In genomic region chr1:211634461-211634860, GRCh38 we compare ENCODE assay signal across 16 cellular contexts. TPM values are rescaled to one million over a fixed set of nuclear protein-coding genes. Genes with fewer than 3 reads are reported as not detected.
DNase-seq lines count a peak whose midpoint lies in the region; ATAC-seq and TF ChIP-seq lines count a peak whose summit lies in the region.
"Had no signal": no experiment of that assay in that cellular context is flagged by ENCODE, and none has a peak within 500 bp of the region (broad histone marks: within the 10 kb centered on the region; RNA-seq: fewer than 3 reads in every experiment).

No MANE protein-coding gene starts in this region.

- ATAC-seq in Right ventricle myocardium inferior (no peak), sciatic nerve (no peak), psoas muscle (no peak), HG03095 (IDR thresholded peaks at IDR 0.05; ENCODE audit: unreplicated experiment) (no peak)
- ATAC-seq in naive thymus-derived CD8-positive, alpha-beta T cell: no peak
- ATAC-seq: GM23338 had no signal

- H3K4me1 Mint-ChIP-seq in chondrocyte (ENCODE audit: low read depth): peaks cover 59% of the 10 kb centered on the region
- peaks cover 0 to 2% (median 0%) of the 10 kb centered on the region in 4 donors for H3K4me1 Mint-ChIP-seq in naive thymus-derived CD8-positive, alpha-beta T cell
- H3K4me1 Mint-ChIP-seq: CD8-positive, alpha-beta memory T cell had no signal

- DNase-seq in Right ventricle myocardium inferior (ENCODE audit: missing footprints) (peak; percentile 27), right atrium auricular region (ENCODE audit: low spot score) (no peak), chondrocyte (ENCODE audit: low spot score) (peak; percentile 25), sciatic nerve (ENCODE audit: low spot score) (peak; percentile 22), psoas muscle (no peak)
- no peak for DNase-seq in naive thymus-derived CD8-positive, alpha-beta T cell
- DNase-seq: 8988T; AML-193; Caco-2; CD8-positive, alpha-beta memory T cell; DND-41; GDM1; H7 had no signal

- no peak overlapping the region for H3K27ac Mint-ChIP-seq in chondrocyte (ENCODE audit: unreplicated experiment)
- H3K27ac Mint-ChIP-seq in naive thymus-derived CD8-positive, alpha-beta T cell: no peak overlapping the region
- H3K27ac Mint-ChIP-seq: GM23338 had no signal

- H3K9me3 ChIP-seq in right atrium auricular region: no peaks in the 10 kb centered on the region
- no peaks in the 10 kb centered on the region for H3K9me3 ChIP-seq in psoas muscle
- H3K9me3 ChIP-seq: BLaER1, Caco-2 had no signal

- TF ChIP-seq CTCF in right atrium auricular region (IDR thresholded peaks at IDR 0.05) (no peak), chondrocyte (IDR thresholded peaks at IDR 0.05) (no peak), psoas muscle (IDR thresholded peaks at IDR 0.05) (no peak)

- no peaks in the 10 kb centered on the region for H3K27me3 Mint-ChIP-seq in chondrocyte (ENCODE audit: low read depth)
- H3K27me3 Mint-ChIP-seq in naive thymus-derived CD8-positive, alpha-beta T cell: peaks cover 0 to 10% (median 0%) of the 10 kb centered on the region in 5 donors

- H3K36me3 ChIP-seq in right atrium auricular region: no peaks in the 10 kb centered on the region
- H3K36me3 ChIP-seq in psoas muscle (ENCODE audit: insufficient read depth in 1 of 2, low read depth in 1 of 2): no peaks in the 10 kb centered on the region
- H3K36me3 ChIP-seq: BLaER1 had no signal

- H3K4me3 Mint-ChIP-seq in chondrocyte (ENCODE audit: unreplicated experiment): no peak overlapping the region
- H3K4me3 Mint-ChIP-seq in naive thymus-derived CD8-positive, alpha-beta T cell: no peak overlapping the region
- H3K4me3 Mint-ChIP-seq: CD8-positive, alpha-beta memory T cell; GM23338 had no signal

- H3K4me3 ChIP-seq in right atrium auricular region (no peak overlapping the region), psoas muscle (no peak overlapping the region)
- H3K4me3 ChIP-seq: BLaER1, GM23338 had no signal

- 88 to 99% (median 91%) methylated on average over 4 of the region's 4 CpGs for WGBS in psoas muscle, 3 donors

- POLR2A ChIA-PET in naive thymus-derived CD8-positive, alpha-beta T cell (lab: Charles Lee): no interaction called here

- intact Hi-C loops in Right ventricle myocardium inferior (cut with DNase I) (loop anchor here (5.0 kb wide), 1 partner anchor 57 kb away; the partner anchor contains the start of gene SLC30A1), sciatic nerve (cut with DNase I) (no loop called here), psoas muscle (cut with DNase I) (no loop called here)

- no peaks in the 10 kb centered on the region for H3K36me3 Mint-ChIP-seq in chondrocyte (ENCODE audit: low read depth)
- no peaks in the 10 kb centered on the region for H3K36me3 Mint-ChIP-seq in naive thymus-derived CD8-positive, alpha-beta T cell
- H3K36me3 Mint-ChIP-seq: CD8-positive, alpha-beta memory T cell had no signal

- H3K9me3 Mint-ChIP-seq in chondrocyte (ENCODE audit: low read depth): no peaks in the 10 kb centered on the region
- H3K9me3 Mint-ChIP-seq in naive thymus-derived CD8-positive, alpha-beta T cell: no peaks in the 10 kb centered on the region
- H3K9me3 Mint-ChIP-seq: CD8-positive, alpha-beta memory T cell; GM23338 had no signal

- H3K27me3 ChIP-seq in right atrium auricular region: no peaks in the 10 kb centered on the region
- H3K27me3 ChIP-seq in psoas muscle (ENCODE audit: insufficient read depth in 3 of 3, low read length in 2 of 3): no peaks in the 10 kb centered on the region

- H3K27ac ChIP-seq in right atrium auricular region (no peak overlapping the region), psoas muscle (no peak overlapping the region)
- H3K27ac ChIP-seq: BLaER1 had no signal

- H3K4me1 ChIP-seq in right atrium auricular region (peaks cover 0 to 40% of the 10 kb centered on the region in 2 donors), psoas muscle (no peaks in the 10 kb centered on the region)

RNA-seq across cellular contexts. Expression of gene NEK2, which starts 41.0 kb away (rescaled TPM):
- total RNA-seq in Right ventricle myocardium inferior: 0.32 TPM
- total RNA-seq in right atrium auricular region: 1 to 10 TPM in 1 of 2 donors, not detected in 1; 2.2 TPM
- 2.3 to 4.1 TPM (median 3.2 TPM) in 3 replicates for total RNA-seq in chondrocyte
- 0.49 TPM for total RNA-seq in sciatic nerve
- not detected for total RNA-seq in psoas muscle
- under 1 TPM in 2 of 3 donors, not detected in 1; 0.03 to 0.04 TPM for polyA plus RNA-seq in psoas muscle
- total RNA-seq in naive thymus-derived CD8-positive, alpha-beta T cell: under 1 TPM in 1 of 2 experiments, not detected in 1; 0.16 TPM
- polyA plus RNA-seq in naive thymus-derived CD8-positive, alpha-beta T cell: under 1 TPM in 1 of 3 donors, not detected in 2; 0.60 TPM

RNA-seq across cellular contexts. Expression of gene SLC30A1, which starts 55.5 kb away (rescaled TPM):
- 11.5 TPM for total RNA-seq in Right ventricle myocardium inferior
- 10 to 100 TPM; 10.5 to 13.1 TPM for total RNA-seq in right atrium auricular region
- 13.9 to 18.3 TPM (median 18.2 TPM) in 3 replicates for total RNA-seq in chondrocyte
- total RNA-seq in sciatic nerve: 24.6 TPM
- 1 to 10 TPM; 1.5 to 5.2 (median 3.0) TPM for total RNA-seq in psoas muscle
- polyA plus RNA-seq in psoas muscle: 1 to 10 TPM in 1 of 3 donors, under 1 TPM in 2; 0.35 to 1.8 (median 0.63) TPM
- total RNA-seq in naive thymus-derived CD8-positive, alpha-beta T cell: 1 to 10 TPM; 9.4 to 9.7 TPM
- polyA plus RNA-seq in naive thymus-derived CD8-positive, alpha-beta T cell: 1 to 10 TPM in 2 of 3 donors, under 1 TPM in 1; 0.98 to 2.2 (median 1.6) TPM

Comparison
In these comparisons a context has a peak if more than half of its experiments do, and no peak if none do; other contexts are left out.
1. DNase-seq: peak in Right ventricle myocardium inferior (single experiment), chondrocyte (single experiment) and sciatic nerve (single experiment); none in right atrium auricular region (single experiment), psoas muscle (0 of 2) and naive thymus-derived CD8-positive, alpha-beta T cell (0 of 10).